10 cellular contexts compared by ENCODE assay signal in genomic region chrX:50858548-50858947, GRCh38. TPM values are rescaled to one million over a fixed set of nuclear protein-coding genes. Genes with fewer than 3 reads are reported as not detected.
"Had no signal": no experiment of that assay in that cellular context is flagged by ENCODE, and none has a peak within 500 bp of the region (broad histone marks: within the 10 kb centered on the region; RNA-seq: fewer than 3 reads in every experiment).

No MANE protein-coding gene starts in this region.

- H3K4me3 ChIP-seq: GM23248, HAP-1, K562 had no signal

- ATAC-seq: HCT116, K562 had no signal

- DNase-seq: GM23248, GOT3, H7, HFFc6, KG1 had no signal

- H3K27ac ChIP-seq: GM23248 had no signal

- H3K36me3 ChIP-seq: HAP-1 had no signal

- H3K9me3 ChIP-seq: HAP-1 had no signal

- H3K9ac ChIP-seq: GM23248 had no signal

- H2AFZ ChIP-seq: GM23248 had no signal

RNA-seq across cellular contexts. Expression of gene SHROOM4, which starts 44.6 kb away (rescaled TPM):
- total RNA-seq: HFFc6, K562 had no signal
- polyA plus RNA-seq: K562 had no signal

RNA-seq across cellular contexts. Expression of gene BMP15, which starts 52.0 kb away (rescaled TPM):
- total RNA-seq: GM23248, H4, H7, HFFc6, HT-29, K562 had no signal
- polyA plus RNA-seq: GM23248, K562 had no signal
